Comparison of ENCODE assay signal across 28 cellular contexts in genomic region chr15:25417604-25418003, GRCh38.
"Had no signal": no experiment of that assay in that cellular context is flagged by ENCODE, and none has a peak within 500 bp of the region (broad histone marks: within the 10 kb centered on the region; RNA-seq: fewer than 3 reads in every experiment).

No MANE protein-coding gene starts in this region.

- H3K4me1 ChIP-seq: pancreas, prostate gland, upper lobe of right lung had no signal

- H3K36me3 ChIP-seq: left lung, pancreas, prostate gland, sigmoid colon, suprapubic skin, thoracic aorta, upper lobe of right lung had no signal

- ATAC-seq: left colon; naive thymus-derived CD4-positive, alpha-beta T cell; natural killer cell treated with Interleukin-12 subunit alpha and Interleukin-12 subunit beta and Interleukin-15 and Interleukin-18, amount 100 ng/mL, for 72 hours; right cardiac atrium; stimulated activated effector memory CD8-positive, alpha-beta T cell treated with anti-CD3 and anti-CD28 coated beads, Interleukin-12 subunit alpha, Interleukin-12 subunit beta, amount 100 ng/mL, for 72 hours; upper lobe of right lung had no signal

- H3K27me3 ChIP-seq: left lung, pancreas, sigmoid colon, spleen, suprapubic skin, tibial artery, upper lobe of right lung had no signal

- H3K4me3 ChIP-seq: left lung, lung, pancreas, prostate gland, sigmoid colon, spleen, suprapubic skin, thoracic aorta, tibial artery, upper lobe of right lung had no signal

- H3K9me3 ChIP-seq: pancreas, prostate gland, sigmoid colon, suprapubic skin, thoracic aorta, tibial artery had no signal

- H3K9me3 Mint-ChIP-seq: natural killer cell treated with Interleukin-12 subunit alpha and Interleukin-12 subunit beta and Interleukin-15 and Interleukin-18, amount 100 ng/mL, for 72 hours had no signal

- H3K27ac Mint-ChIP-seq: mesothelial cell of epicardium; natural killer cell treated with Interleukin-12 subunit alpha and Interleukin-12 subunit beta and Interleukin-15 and Interleukin-18, amount 100 ng/mL, for 72 hours; stimulated activated effector memory CD8-positive, alpha-beta T cell treated with anti-CD3 and anti-CD28 coated beads, Interleukin-12 subunit alpha, Interleukin-12 subunit beta, amount 100 ng/mL, for 72 hours had no signal

- H3K4me3 Mint-ChIP-seq: mesothelial cell of epicardium; natural killer cell treated with Interleukin-12 subunit alpha and Interleukin-12 subunit beta and Interleukin-15 and Interleukin-18, amount 100 ng/mL, for 72 hours; stimulated activated effector memory CD8-positive, alpha-beta T cell treated with anti-CD3 and anti-CD28 coated beads, Interleukin-12 subunit alpha, Interleukin-12 subunit beta, amount 100 ng/mL, for 72 hours; stimulated activated naive CD8-positive, alpha-beta T cell treated with anti-CD3 and anti-CD28 coated beads, Interleukin-15, Interleukin-2, amounts not matched to agents 100 ng/mL and 50 ng/mL, for 24 hours had no signal

- H3K27ac ChIP-seq: pancreas, prostate gland, sigmoid colon, suprapubic skin, thoracic aorta, tibial artery, upper lobe of right lung had no signal

- H3K36me3 Mint-ChIP-seq: stimulated activated effector memory CD8-positive, alpha-beta T cell treated with anti-CD3 and anti-CD28 coated beads, Interleukin-12 subunit alpha, Interleukin-12 subunit beta, amount 100 ng/mL, for 72 hours had no signal

- FAIRE-seq: small intestine, urothelium cell line had no signal

- DNase-seq: hippocampal formation; kidney; left colon; left lung; mesendoderm; naive thymus-derived CD4-positive, alpha-beta T cell; nucleus accumbens; pancreas; posterior cingulate gyrus; retina; right cardiac atrium; sigmoid colon; small intestine; spleen; stimulated activated CD4-positive, alpha-beta T cell treated with anti-CD3 and anti-CD28 coated beads, Interleukin-4, amount 100 ng/mL, for 24 hours; stimulated activated naive CD4-positive, alpha-beta T cell; tibial artery; trophoblast cell; upper lobe of right lung had no signal

- H3K27me3 Mint-ChIP-seq: naive thymus-derived CD4-positive, alpha-beta T cell; natural killer cell treated with Interleukin-12 subunit alpha and Interleukin-12 subunit beta and Interleukin-15 and Interleukin-18, amount 100 ng/mL, for 72 hours; stimulated activated naive CD8-positive, alpha-beta T cell treated with anti-CD3 and anti-CD28 coated beads, Interleukin-15, Interleukin-2, amounts not matched to agents 100 ng/mL and 50 ng/mL, for 24 hours had no signal
